ENCODE assay signal across 1 cellular context in genomic region chr14:100108840-100109593, GRCh38.
TF ChIP-seq lines count a peak whose summit lies in the region.

No MANE protein-coding gene starts in this region.

TF ChIP-seq in HepG2, 621 proteins besides CTCF, POLR2A, EP300 and RAD21:
- TF ChIP-seq ZNF407 (CRISPR knock-in tag; IDR thresholded peaks at IDR 0.05; ENCODE audit: not compliant biosample characterization) (no peak), ZNF75D (CRISPR knock-in tag; IDR thresholded peaks at IDR 0.05; ENCODE audit: borderline replicate concordance) (no peak), ZNF225 (CRISPR knock-in tag; IDR thresholded peaks at IDR 0.05) (no peak), NFKB2 (CRISPR knock-in tag; IDR thresholded peaks at IDR 0.05; ENCODE audit: borderline replicate concordance) (0 out of 2 replicates have a peak, but pooled peaks have one; percentile 6), SALL1 (CRISPR knock-in tag; IDR thresholded peaks at IDR 0.05) (no peak), KDM5A (IDR thresholded peaks at IDR 0.05; ENCODE audit: borderline replicate concordance, low read length) (no peak)
TF ChIP-seq in HepG2: peak in this region for 1.
